ENCODE assay signal across 10 cellular contexts in genomic region chr6:127690092-127690491, GRCh38.
DNase-seq lines count a peak whose midpoint lies in the region; ATAC-seq, FAIRE-seq and TF ChIP-seq lines count a peak whose summit lies in the region.
"Had no signal": no experiment of that assay in that cellular context is flagged by ENCODE, and none has a peak within 500 bp of the region (broad histone marks: within the 10 kb centered on the region; RNA-seq: fewer than 3 reads in every experiment).

No MANE protein-coding gene starts in this region.

- no peak overlapping the region for H2BK5ac ChIP-seq in mesendoderm (ENCODE audit: low read length)

- no peaks in the 10 kb centered on the region for H3K79me1 ChIP-seq in mesendoderm (ENCODE audit: low read length)

- H3K27me3 ChIP-seq in mesendoderm (ENCODE audit: insufficient read depth, low read length, poor library complexity) (no peaks in the 10 kb centered on the region), pancreas (no peaks in the 10 kb centered on the region), testis (no peaks in the 10 kb centered on the region)

- H3K4ac ChIP-seq in mesendoderm (ENCODE audit: low read depth, low read length): no peak overlapping the region

- no peak for ATAC-seq in pancreas

- DNase-seq in DMS53 (lab: John Stamatoyannopoulos, UW) (peak; percentile 50), Kasumi-1 (lab: John Stamatoyannopoulos, UW) (peak; percentile 16 to 50), mesendoderm (peak; percentile 26), pancreas (no peak), germinal center (ENCODE audit: low spot score) (no peak), GM19238 (ENCODE audit: insufficient read length, low spot score) (no peak), testis (no peak)
- DNase-seq: amygdala, posterior cingulate gyrus had no signal

- no peak overlapping the region for H2BK15ac ChIP-seq in mesendoderm (replicated peaks; ENCODE audit: low read depth)

- H3K36me3 Mint-ChIP-seq in brain: no peaks in the 10 kb centered on the region

- H3K56ac ChIP-seq in mesendoderm (ENCODE audit: low read length): no peak overlapping the region

- no peak overlapping the region for H3K27ac Mint-ChIP-seq in brain

- peaks cover 8% of the 10 kb centered on the region for H3K27me3 Mint-ChIP-seq in brain

- H4K5ac ChIP-seq in mesendoderm (ENCODE audit: low read length): no peak overlapping the region

- no peaks in the 10 kb centered on the region for H3K4me1 Mint-ChIP-seq in brain

- H3K4me3 ChIP-seq in mesendoderm (ENCODE audit: low read length) (no peak overlapping the region), pancreas (no peak overlapping the region), testis (no peak overlapping the region)

- no peak for TF ChIP-seq POLR2A in testis (IDR thresholded peaks at IDR 0.05)

- H2AK5ac ChIP-seq in mesendoderm (ENCODE audit: low read length): no peak overlapping the region

- no peaks in the 10 kb centered on the region for H3K9me3 ChIP-seq in pancreas
- H3K9me3 ChIP-seq in testis: no peaks in the 10 kb centered on the region

- no peak overlapping the region for H4K8ac ChIP-seq in mesendoderm (ENCODE audit: low read depth, low read length)

- H3K4me2 ChIP-seq in mesendoderm (ENCODE audit: low read length): no peak overlapping the region

- no peak overlapping the region for H3K18ac ChIP-seq in mesendoderm (ENCODE audit: low read length)

- no peak overlapping the region for H3K4me3 Mint-ChIP-seq in brain

- H2BK120ac ChIP-seq in mesendoderm (ENCODE audit: low read depth, low read length): no peak overlapping the region

- peaks cover 0 to 15% (median 8%) of the 10 kb centered on the region in 5 experiments for H3K9me3 Mint-ChIP-seq in brain

- H3K4me1 ChIP-seq in mesendoderm (ENCODE audit: control insufficient read depth, low read depth, low read length): no peaks in the 10 kb centered on the region
- no peaks in the 10 kb centered on the region for H3K4me1 ChIP-seq in pancreas
- no peaks in the 10 kb centered on the region for H3K4me1 ChIP-seq in testis

- H3K23ac ChIP-seq in mesendoderm (ENCODE audit: low read length): no peak overlapping the region

- no peaks in the 10 kb centered on the region for H3K79me2 ChIP-seq in mesendoderm (ENCODE audit: control insufficient read depth, insufficient read depth, low read length)

- no peak for FAIRE-seq in pancreas (lab: Jason Lieb, UNC)

- TF ChIP-seq CTCF in brain (conservative IDR thresholded peaks at IDR 0.05): peak; percentile 57 to 65
- TF ChIP-seq CTCF in pancreas (IDR thresholded peaks at IDR 0.05): no peak
- TF ChIP-seq CTCF in testis (IDR thresholded peaks at IDR 0.05): no peak

- no peak overlapping the region for H3K9ac ChIP-seq in mesendoderm (ENCODE audit: low read length)

- H3K27ac ChIP-seq in mesendoderm (ENCODE audit: low read depth, low read length) (no peak overlapping the region), pancreas (no peak overlapping the region), testis (no peak overlapping the region)

- no peaks in the 10 kb centered on the region for H3K36me3 ChIP-seq in mesendoderm (ENCODE audit: control insufficient read depth, insufficient read depth, low read length)
- no peaks in the 10 kb centered on the region for H3K36me3 ChIP-seq in pancreas
- H3K36me3 ChIP-seq in testis (ENCODE audit: low read depth, missing control alignments): no peaks in the 10 kb centered on the region

- intact Hi-C loops in pancreas (cut with DNase I): no loop called here
- intact Hi-C loops in testis (cut with DNase I; ENCODE audit: low total_unique reads): no loop called here

Comparison
In these comparisons a context has a peak if more than half of its experiments do, and no peak if none do; other contexts are left out.
1. DNase-seq: peak in DMS53 (single experiment), Kasumi-1 (2 of 2) and mesendoderm (single experiment); none in pancreas (0 of 6), germinal center (single experiment), GM19238 (single experiment) and testis (single experiment).
2. CTCF ChIP-seq: peak in brain (2 of 2); none in pancreas (0 of 4) and testis (0 of 3).